25 cellular contexts compared by ENCODE assay signal in genomic region chr1:175801979-175802378, GRCh38. TPM values are rescaled to one million over a fixed set of nuclear protein-coding genes. Genes with fewer than 3 reads are reported as not detected.
DNase-seq lines count a peak whose midpoint lies in the region; ATAC-seq, FAIRE-seq and TF ChIP-seq lines count a peak whose summit lies in the region.
"Had no signal": no experiment of that assay in that cellular context is flagged by ENCODE, and none has a peak within 500 bp of the region (broad histone marks: within the 10 kb centered on the region; RNA-seq: fewer than 3 reads in every experiment).

No MANE protein-coding gene starts in this region.

- no peaks in the 10 kb centered on the region for H3K36me3 ChIP-seq in heart right ventricle
- H3K36me3 ChIP-seq in pancreas, result no peaks in the 10 kb centered on the region
- H3K36me3 ChIP-seq: BLaER1, HAP-1 had no signal

- FAIRE-seq in pancreas (lab: Jason Lieb, UNC), result no peak
- FAIRE-seq: A204.1, G401.6, GM12892, H54 had no signal

- H3K9me3 Mint-ChIP-seq in stimulated activated memory B cell treated with anti-CD40 and anti-IgM and Interleukin-4, amounts not matched to agents 10 μg/mL and 1 μg/mL and 100 μg/mL, for 72 hours, result no peaks in the 10 kb centered on the region
- H3K9me3 Mint-ChIP-seq: CD8-positive, alpha-beta T cell had no signal

- H3K4me3 ChIP-seq in heart right ventricle, result no peak overlapping the region
- H3K4me3 ChIP-seq in pancreas, result no peak overlapping the region
- H3K4me3 ChIP-seq: BLaER1, HAP-1 had no signal

- TF ChIP-seq CTCF in heart right ventricle (IDR thresholded peaks at IDR 0.05) (no peak), pancreas (IDR thresholded peaks at IDR 0.05) (no peak)

- H3K4me3 Mint-ChIP-seq in stimulated activated memory B cell treated with anti-CD40 and anti-IgM and Interleukin-4, amounts not matched to agents 10 μg/mL and 1 μg/mL and 100 μg/mL, for 72 hours, result no peak overlapping the region
- H3K4me3 Mint-ChIP-seq: B cell; CD4-positive, CD25-positive, alpha-beta regulatory T cell; CD8-positive, alpha-beta T cell; HFFc6 had no signal

- H3K36me3 Mint-ChIP-seq in stimulated activated memory B cell treated with anti-CD40 and anti-IgM and Interleukin-4, amounts not matched to agents 10 μg/mL and 1 μg/mL and 100 μg/mL, for 72 hours, result no peaks in the 10 kb centered on the region
- H3K36me3 Mint-ChIP-seq: CD4-positive, CD25-positive, alpha-beta regulatory T cell; CD8-positive, alpha-beta T cell had no signal

- H3K27ac Mint-ChIP-seq in stimulated activated memory B cell treated with anti-CD40 and anti-IgM and Interleukin-4, amounts not matched to agents 10 μg/mL and 1 μg/mL and 100 μg/mL, for 72 hours, result no peak overlapping the region
- H3K27ac Mint-ChIP-seq: B cell; CD4-positive, CD25-positive, alpha-beta regulatory T cell; CD8-positive, alpha-beta T cell; HFFc6 had no signal

- ATAC-seq in Right ventricle myocardium superior (ENCODE audit: poor library complexity) (peak; percentile 50), left cardiac atrium (no peak), heart right ventricle (peak in 5 of 8 donors; percentile 28 to 73 (median 52)), pancreas (peak in 3 of 4 donors; percentile 36 to 45 (median 37)), HG02840 (IDR thresholded peaks at IDR 0.05; ENCODE audit: low FRiP score, unreplicated experiment) (no peak), HG03159 (IDR thresholded peaks at IDR 0.05; ENCODE audit: unreplicated experiment) (no peak)
- ATAC-seq in stimulated activated memory B cell treated with anti-CD40 and anti-IgM and Interleukin-4, amounts not matched to agents 10 μg/mL and 1 μg/mL and 100 μg/mL, for 72 hours, result peak; percentile 41
- ATAC-seq: CD8-positive, alpha-beta T cell had no signal

- H3K4me1 ChIP-seq in heart right ventricle (peaks cover 0 to 20% (median 0%) of the 10 kb centered on the region in 9 donors), pancreas (peaks cover 9 to 13% (median 11%) of the 10 kb centered on the region in 3 donors)
- H3K4me1 ChIP-seq: BLaER1, Caco-2, HAP-1 had no signal

- H3K27me3 ChIP-seq in heart right ventricle (no peaks in the 10 kb centered on the region), pancreas (no peaks in the 10 kb centered on the region)
- H3K27me3 ChIP-seq: BLaER1 had no signal

- peaks cover 6% of the 10 kb centered on the region for H3K27me3 Mint-ChIP-seq in stimulated activated memory B cell treated with anti-CD40 and anti-IgM and Interleukin-4, amounts not matched to agents 10 μg/mL and 1 μg/mL and 100 μg/mL, for 72 hours
- H3K27me3 Mint-ChIP-seq: CD4-positive, CD25-positive, alpha-beta regulatory T cell had no signal

- intact Hi-C loops in Right ventricle myocardium superior (cut with DNase I), result no loop called here
- intact Hi-C loops in left cardiac atrium (cut with DNase I), result no loop called here
- intact Hi-C loops in heart right ventricle (cut with DNase I), result no loop called here
- intact Hi-C loops in cardiac septum (cut with DNase I), result no loop called here
- intact Hi-C loops in pancreas (cut with DNase I), result no loop called here

- no peaks in the 10 kb centered on the region for H3K4me1 Mint-ChIP-seq in stimulated activated memory B cell treated with anti-CD40 and anti-IgM and Interleukin-4, amounts not matched to agents 10 μg/mL and 1 μg/mL and 100 μg/mL, for 72 hours
- H3K4me1 Mint-ChIP-seq: B cell; CD4-positive, CD25-positive, alpha-beta regulatory T cell had no signal

- WGBS in heart right ventricle, 2 donors, result 47 to 65% methylated on average over 5 of the region's 5 CpGs
- WGBS in pancreas, 2 donors, result 43 to 50% methylated on average over 5 of the region's 5 CpGs

- DNase-seq in Right ventricle myocardium superior, result no peak
- no peak for DNase-seq in left cardiac atrium
- no peak for DNase-seq in heart right ventricle
- no peak for DNase-seq in cardiac septum (ENCODE audit: low spot score)
- peak in 2 of 6 donors; percentile 7 to 41 for DNase-seq in pancreas
- DNase-seq: Caco-2; CD4-positive, CD25-positive, alpha-beta regulatory T cell; CD8-positive, alpha-beta T cell; DMS153; DND-41; GOT3; HFFc6 had no signal

- H3K9me3 ChIP-seq in heart right ventricle (peaks cover 0 to 3% (median 0%) of the 10 kb centered on the region in 11 donors), pancreas (no peaks in the 10 kb centered on the region)
- H3K9me3 ChIP-seq: Caco-2, HAP-1 had no signal

- H3K27ac ChIP-seq in heart right ventricle, result peak overlapping the region in 1 of 10 donors; percentile 29
- H3K27ac ChIP-seq in pancreas, result no peak overlapping the region
- H3K27ac ChIP-seq: 22Rv1, BLaER1, C4-2B had no signal

RNA-seq across cellular contexts. Expression of gene TNR, which starts 58.6 kb away (rescaled TPM):
- total RNA-seq in Right ventricle myocardium superior (not detected), left cardiac atrium (1 to 10 TPM in 1 of 2 donors, not detected in 1; 1.0 TPM), heart right ventricle (under 1 TPM in 3 of 10 donors, not detected in 7; 0.02 to 0.04 (median 0.02) TPM), cardiac septum (0.05 TPM), pancreas (under 1 TPM; 0.08 to 0.98 (median 0.65) TPM)
- polyA plus RNA-seq in heart right ventricle (under 1 TPM in 1 of 2 donors, not detected in 1; under 0.01 TPM), pancreas (under 1 TPM; 0.38 to 0.45 TPM)
- total RNA-seq: Caco-2; CD4-positive, CD25-positive, alpha-beta regulatory T cell; CD8-positive, alpha-beta T cell; HFFc6 had no signal
- polyA plus RNA-seq: AG04450; CD4-positive, CD25-positive, alpha-beta regulatory T cell had no signal

Comparison
In these comparisons a context has a peak if more than half of its experiments do, and no peak if none do; other contexts are left out.
1. ATAC-seq: peak in Right ventricle myocardium superior (single experiment), heart right ventricle (5 of 8), pancreas (3 of 4) and stimulated activated memory B cell treated with anti-CD40 and anti-IgM and Interleukin-4, amounts not matched to agents 10 μg/mL and 1 μg/mL and 100 μg/mL, for 72 hours (single experiment); none in left cardiac atrium (0 of 2), HG02840 (single experiment) and HG03159 (single experiment).